8 cellular contexts compared by ENCODE assay signal in the genomic region with DNA sequence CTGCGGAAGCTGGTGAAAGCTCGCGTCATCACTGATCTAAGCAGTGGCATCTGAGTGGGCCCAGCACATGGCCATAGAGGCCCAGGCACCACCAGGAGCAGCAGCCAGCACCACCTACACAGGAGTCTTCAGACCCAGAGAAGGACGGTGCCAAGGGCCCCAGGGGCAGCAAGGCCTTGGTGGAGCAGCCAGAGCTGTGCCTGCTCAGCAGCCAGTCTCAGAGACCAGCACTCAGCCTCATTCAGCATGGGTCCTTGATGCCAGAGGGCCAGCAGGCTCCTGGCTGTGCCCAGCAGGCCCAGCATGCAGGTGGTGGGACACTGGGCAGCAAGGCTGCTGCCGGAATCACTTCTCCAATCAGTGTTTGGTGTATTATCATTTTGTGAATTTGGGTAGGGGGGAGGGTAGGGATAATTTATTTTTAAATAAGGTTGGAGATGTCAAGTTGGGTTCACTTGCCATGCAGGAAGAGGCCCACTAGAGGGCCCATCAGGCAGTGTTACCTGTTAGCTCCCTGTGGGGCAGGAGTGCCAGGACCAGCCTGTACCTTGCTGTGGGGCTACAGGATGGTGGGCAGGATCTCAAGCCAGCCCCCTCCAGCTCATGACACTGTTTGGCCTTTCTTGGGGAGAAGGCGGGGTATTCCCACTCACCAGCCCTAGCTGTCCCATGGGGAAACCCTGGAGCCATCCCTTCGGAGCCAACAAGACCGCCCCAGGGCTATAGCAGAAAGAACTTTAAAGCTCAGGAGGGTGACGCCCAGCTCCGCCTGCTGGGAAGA. TPM values are rescaled to one million over a fixed set of nuclear protein-coding genes. Genes with fewer than 3 reads are reported as not detected.
A peak's percentile ranks its signal among the peaks of the same experiment; 100 is the strongest.
DNase-seq lines count a peak whose midpoint lies in the region; TF ChIP-seq lines count a peak whose summit lies in the region.

No MANE protein-coding gene starts in this region.

- H3K4me2 ChIP-seq in osteoblast (ENCODE audit: insufficient read depth, low read length): no peak overlapping the region

- peak overlapping the region; percentile 61 for H3K27ac ChIP-seq in HUES6 (ENCODE audit: low read depth, low read length)
- peak overlapping the region; percentile 50 for H3K27ac ChIP-seq in brain microvascular endothelial cell
- H3K27ac ChIP-seq in osteoblast (ENCODE audit: low read depth, low read length): peak overlapping the region; percentile 37

- H3K4me1 ChIP-seq in HUES6 (ENCODE audit: control insufficient read depth, insufficient read depth, low read length) (peaks cover 47% of the 10 kb centered on the region), osteoblast (ENCODE audit: insufficient read depth, low read length) (peaks cover 20% of the 10 kb centered on the region)

- peak; percentile 59 for DNase-seq in NCI-H82 (lab: John Stamatoyannopoulos, UW)
- DNase-seq in NCI-H82 treated with DMSO at 0.1 percent for 48 hours (lab: John Stamatoyannopoulos, UW; ENCODE audit: unreplicated experiment): no peak
- no peak for DNase-seq in brain microvascular endothelial cell
- peak; percentile 76 for DNase-seq in osteoblast (ENCODE audit: insufficient read length, low spot score, missing footprints)
- no peak for DNase-seq in mesenteric fat pad (ENCODE audit: low spot score)
- no peak for DNase-seq in central memory CD4-positive, alpha-beta T cell
- DNase-seq in DMS153 (lab: John Stamatoyannopoulos, UW): no peak

- in situ Hi-C loops in brain microvascular endothelial cell (cut with HindIII; ENCODE audit: low pct_ligation_motif_present, low sequenced_read_pairs): loop anchor here (25.0 kb wide), 1 partner anchor 168 kb away; no protein-coding TSS in a partner anchor

- no peaks in the 10 kb centered on the region for H3K79me2 ChIP-seq in osteoblast (ENCODE audit: insufficient read depth, low read length)

- H4K20me1 ChIP-seq in osteoblast (ENCODE audit: insufficient read depth, low read length): peaks cover 8% of the 10 kb centered on the region

- H3K9me3 ChIP-seq in HUES6 (ENCODE audit: control insufficient read depth, insufficient read depth, low read depth, low read length) (no peaks in the 10 kb centered on the region), osteoblast (ENCODE audit: low read depth, low read length) (peaks cover 3% of the 10 kb centered on the region)

- H3K36me3 ChIP-seq in HUES6 (ENCODE audit: control insufficient read depth, insufficient read depth, low read length) (0 out of 2 replicates have a peak, but pooled peaks cover 3% of the 10 kb centered on the region), brain microvascular endothelial cell (replicated peaks) (peaks cover 2% of the 10 kb centered on the region), osteoblast (ENCODE audit: insufficient read depth, low read length) (peaks cover 18% of the 10 kb centered on the region)

- H2AFZ ChIP-seq in osteoblast (ENCODE audit: low read length): no peak overlapping the region

- peak overlapping the region; percentile 64 for H3K9ac ChIP-seq in HUES6 (ENCODE audit: low read length)

- H3K27me3 ChIP-seq in HUES6 (ENCODE audit: control insufficient read depth, insufficient read depth, low read length): peaks cover 16% of the 10 kb centered on the region
- no peaks in the 10 kb centered on the region for H3K27me3 ChIP-seq in brain microvascular endothelial cell (replicated peaks)
- no peaks in the 10 kb centered on the region for H3K27me3 ChIP-seq in osteoblast (ENCODE audit: insufficient read depth, low read length)

- TF ChIP-seq CTCF in brain microvascular endothelial cell (IDR thresholded peaks at IDR 0.05; ENCODE audit: low read depth, low read length, missing control alignments): peak; percentile 57
- peak; percentile 27 for TF ChIP-seq CTCF in osteoblast (IDR thresholded peaks at IDR 0.05; ENCODE audit: extremely low read depth, low read depth, low read length)

- H3K4me3 ChIP-seq in HUES6 (ENCODE audit: low read depth, low read length) (no peak overlapping the region), brain microvascular endothelial cell (ENCODE audit: low read depth, low read length) (no peak overlapping the region), osteoblast (ENCODE audit: insufficient read depth, low read length) (no peak overlapping the region)

RNA-seq across cellular contexts. Expression of gene ARTN, which starts 3.2 kb away (rescaled TPM):
- 0.29 TPM in 1 of 2 replicates, not detected in the other for total RNA-seq in osteoblast
- 0.39 TPM for total RNA-seq in mesenteric fat pad

RNA-seq across cellular contexts. Expression of gene IPO13, which starts 16.4 kb away (rescaled TPM):
- total RNA-seq in osteoblast (18.6 and 20.6 TPM in 2 replicates), mesenteric fat pad (26.1 TPM)

RNA-seq across cellular contexts. Expression of gene DPH2, which starts 39.5 kb away (rescaled TPM):
- total RNA-seq in osteoblast: 10.3 and 15.6 TPM in 2 replicates
- 23.2 TPM for total RNA-seq in mesenteric fat pad

RNA-seq across cellular contexts. Expression of gene ATP6V0B, which starts 44.4 kb away (rescaled TPM):
- total RNA-seq in osteoblast (81.9 and 89.4 TPM in 2 replicates), mesenteric fat pad (133 TPM)

RNA-seq across cellular contexts. Expression of gene B4GALT2, which starts 48.7 kb away (rescaled TPM):
- total RNA-seq in osteoblast: 95.5 and 99.5 TPM in 2 replicates
- total RNA-seq in mesenteric fat pad: 66.3 TPM

Comparison
In these comparisons a context has a peak if more than half of its experiments do, and no peak if none do; other contexts are left out.
1. DNase-seq: peak in NCI-H82 (single experiment) and osteoblast (single experiment); none in NCI-H82 treated with DMSO at 0.1 percent for 48 hours (single experiment), brain microvascular endothelial cell (single experiment), mesenteric fat pad (single experiment), central memory CD4-positive, alpha-beta T cell (single experiment) and DMS153 (single experiment).
2. Peak in every context shown above with its lines, with median percentiles within 50 percentile points of each other: H3K27ac ChIP-seq.